In genomic region chr18:48896875-48897511, GRCh38 we compare ENCODE assay signal across 1 cellular context.
TF ChIP-seq lines count a peak whose summit lies in the region.

No MANE protein-coding gene starts in this region.

TF ChIP-seq in IMR-90, 13 proteins besides CTCF, POLR2A, EP300 and RAD21 (continued from another document):
- no peak for TF ChIP-seq USF2 (IDR thresholded peaks at IDR 0.05; ENCODE audit: low read depth, low read length)
